In the genomic region with DNA sequence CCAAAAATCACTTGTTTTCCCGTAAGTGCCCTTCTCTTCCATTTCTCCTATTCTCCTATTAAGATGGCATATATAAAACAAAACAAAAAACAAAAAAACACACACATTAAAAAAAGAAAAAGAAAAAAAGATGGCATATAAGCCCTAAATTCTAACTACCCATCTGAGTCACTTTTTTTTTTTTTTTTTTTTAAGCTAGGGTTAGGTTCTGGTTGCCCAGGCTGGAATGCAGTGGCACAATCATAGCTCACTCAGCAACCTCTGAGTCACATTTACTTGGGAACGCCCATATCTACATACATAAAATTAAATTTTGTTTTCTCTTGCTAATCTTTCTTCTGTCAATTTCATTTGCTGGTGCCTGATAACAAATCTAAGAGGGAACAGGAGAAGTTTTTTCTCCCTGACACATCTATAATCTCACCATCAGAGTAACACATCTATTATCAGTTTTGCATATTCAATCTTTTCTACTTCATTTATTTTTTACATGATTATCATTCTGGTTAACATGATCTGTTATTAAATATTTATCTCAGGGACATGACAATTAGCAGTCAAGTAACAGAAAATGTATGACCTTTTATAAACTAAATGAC, we compare ENCODE assay signal across 14 cellular contexts. TPM values are rescaled to one million over a fixed set of nuclear protein-coding genes. Genes with fewer than 3 reads are reported as not detected.
DNase-seq lines count a peak whose midpoint lies in the region; ATAC-seq, FAIRE-seq and TF ChIP-seq lines count a peak whose summit lies in the region.
"Had no signal": no experiment of that assay in that cellular context is flagged by ENCODE, and none has a peak within 500 bp of the region (broad histone marks: within the 10 kb centered on the region; RNA-seq: fewer than 3 reads in every experiment).

No MANE protein-coding gene starts in this region.

- peaks cover 34% of the 10 kb centered on the region for H3K4me1 Mint-ChIP-seq in osteocyte (ENCODE audit: unreplicated experiment)
- H3K4me1 Mint-ChIP-seq in activated T-cell treated with anti-CD3 and anti-CD28 coated beads, Interleukin-2, amount 50 U/mL, for 72 hours (ENCODE audit: low read depth), result no peaks in the 10 kb centered on the region
- H3K4me1 Mint-ChIP-seq: CD4-positive, alpha-beta memory T cell had no signal

- no peak for TF ChIP-seq CTCF in osteocyte (IDR thresholded peaks at IDR 0.05)

- H3K9me3 Mint-ChIP-seq in osteocyte (ENCODE audit: unreplicated experiment), result no peaks in the 10 kb centered on the region
- no peaks in the 10 kb centered on the region for H3K9me3 Mint-ChIP-seq in activated T-cell treated with anti-CD3 and anti-CD28 coated beads, Interleukin-2, amount 50 U/mL, for 72 hours
- H3K9me3 Mint-ChIP-seq: CD4-positive, alpha-beta memory T cell; dendritic cell treated with granulocyte-macrophage colony-stimulating factor and Interleukin-4, amounts not matched to agents 40 ng/mL and 50 ng/mL, for 4 days had no signal

- ATAC-seq in HG03442 (IDR thresholded peaks at IDR 0.05; ENCODE audit: unreplicated experiment) (no peak), GM19467 (IDR thresholded peaks at IDR 0.05; ENCODE audit: unreplicated experiment) (no peak), HG02759 (IDR thresholded peaks at IDR 0.05; ENCODE audit: unreplicated experiment) (no peak)
- no peak for ATAC-seq in activated T-cell treated with anti-CD3 and anti-CD28 coated beads, Interleukin-2, amount 50 U/mL, for 72 hours (replicated peaks in 1 of 2)

- peak overlapping the region; percentile 84 for H3K4me3 Mint-ChIP-seq in osteocyte (ENCODE audit: unreplicated experiment)
- no peak overlapping the region for H3K4me3 Mint-ChIP-seq in activated T-cell treated with anti-CD3 and anti-CD28 coated beads, Interleukin-2, amount 50 U/mL, for 72 hours
- H3K4me3 Mint-ChIP-seq: CD4-positive, alpha-beta memory T cell; dendritic cell treated with granulocyte-macrophage colony-stimulating factor and Interleukin-4, amounts not matched to agents 40 ng/mL and 50 ng/mL, for 4 days had no signal

- H3K36me3 Mint-ChIP-seq in osteocyte (ENCODE audit: unreplicated experiment), result peaks cover 2% of the 10 kb centered on the region
- H3K36me3 Mint-ChIP-seq in activated T-cell treated with anti-CD3 and anti-CD28 coated beads, Interleukin-2, amount 50 U/mL, for 72 hours (ENCODE audit: insufficient read depth in 2 of 2), result no peaks in the 10 kb centered on the region
- H3K36me3 Mint-ChIP-seq: CD4-positive, alpha-beta memory T cell had no signal

- peak overlapping the region; percentile 77 for H3K27ac ChIP-seq in epithelial cell of prostate
- H3K27ac ChIP-seq: sigmoid colon, upper lobe of left lung had no signal

- peak; percentile 82 for FAIRE-seq in RCC 7860 (lab: Jason Lieb, UNC)

- peak overlapping the region; percentile 95 for H3K27ac Mint-ChIP-seq in osteocyte (ENCODE audit: unreplicated experiment)
- H3K27ac Mint-ChIP-seq in activated T-cell treated with anti-CD3 and anti-CD28 coated beads, Interleukin-2, amount 50 U/mL, for 72 hours, result no peak overlapping the region
- H3K27ac Mint-ChIP-seq: CD4-positive, alpha-beta memory T cell; dendritic cell treated with granulocyte-macrophage colony-stimulating factor and Interleukin-4, amounts not matched to agents 40 ng/mL and 50 ng/mL, for 4 days had no signal

- DNase-seq in ELR (ENCODE audit: low read depth), result peak; percentile 80
- DNase-seq in RCC 7860 (ENCODE audit: low spot score), result peak; percentile 51
- DNase-seq in epithelial cell of prostate (ENCODE audit: low read depth, low spot score), result peak; percentile 53
- DNase-seq in osteocyte (ENCODE audit: extremely low spot score, unreplicated experiment), result no peak
- DNase-seq in activated T-cell treated with anti-CD3 and anti-CD28 coated beads, Interleukin-2, amount 50 U/mL, for 72 hours, result no peak
- DNase-seq: activated effector memory CD4-positive, alpha-beta T cell treated with Interleukin-2 at 50 U/mL for 16 hours; CD4-positive, alpha-beta memory T cell; NCI-H524; sigmoid colon; upper lobe of left lung had no signal

- no peaks in the 10 kb centered on the region for H3K27me3 Mint-ChIP-seq in osteocyte (ENCODE audit: unreplicated experiment)
- H3K27me3 Mint-ChIP-seq in activated T-cell treated with anti-CD3 and anti-CD28 coated beads, Interleukin-2, amount 50 U/mL, for 72 hours (ENCODE audit: low read depth), result peaks cover 15% of the 10 kb centered on the region

RNA-seq across cellular contexts. Expression of a gene that starts 52.1 kb away (rescaled TPM):
- 425 and 433 TPM in 2 replicates for total RNA-seq in osteocyte
- total RNA-seq in activated T-cell treated with anti-CD3 and anti-CD28 coated beads, Interleukin-2, amount 50 U/mL, for 72 hours, result 1,000 to 10,000 TPM; 1,092 to 1,125 TPM

RNA-seq across cellular contexts. Expression of a gene that starts 52.5 kb away (rescaled TPM):
- 90.5 and 97.2 TPM in 2 replicates for total RNA-seq in osteocyte
- 10 to 100 TPM; 72.2 to 90.2 TPM for total RNA-seq in activated T-cell treated with anti-CD3 and anti-CD28 coated beads, Interleukin-2, amount 50 U/mL, for 72 hours

Comparison
In these comparisons a context has a peak if more than half of its experiments do, and no peak if none do; other contexts are left out.
1. DNase-seq: peak in ELR (single experiment), RCC 7860 (single experiment) and epithelial cell of prostate (single experiment); none in osteocyte (single experiment) and activated T-cell treated with anti-CD3 and anti-CD28 coated beads, Interleukin-2, amount 50 U/mL, for 72 hours (0 of 2).